In the genomic region with DNA sequence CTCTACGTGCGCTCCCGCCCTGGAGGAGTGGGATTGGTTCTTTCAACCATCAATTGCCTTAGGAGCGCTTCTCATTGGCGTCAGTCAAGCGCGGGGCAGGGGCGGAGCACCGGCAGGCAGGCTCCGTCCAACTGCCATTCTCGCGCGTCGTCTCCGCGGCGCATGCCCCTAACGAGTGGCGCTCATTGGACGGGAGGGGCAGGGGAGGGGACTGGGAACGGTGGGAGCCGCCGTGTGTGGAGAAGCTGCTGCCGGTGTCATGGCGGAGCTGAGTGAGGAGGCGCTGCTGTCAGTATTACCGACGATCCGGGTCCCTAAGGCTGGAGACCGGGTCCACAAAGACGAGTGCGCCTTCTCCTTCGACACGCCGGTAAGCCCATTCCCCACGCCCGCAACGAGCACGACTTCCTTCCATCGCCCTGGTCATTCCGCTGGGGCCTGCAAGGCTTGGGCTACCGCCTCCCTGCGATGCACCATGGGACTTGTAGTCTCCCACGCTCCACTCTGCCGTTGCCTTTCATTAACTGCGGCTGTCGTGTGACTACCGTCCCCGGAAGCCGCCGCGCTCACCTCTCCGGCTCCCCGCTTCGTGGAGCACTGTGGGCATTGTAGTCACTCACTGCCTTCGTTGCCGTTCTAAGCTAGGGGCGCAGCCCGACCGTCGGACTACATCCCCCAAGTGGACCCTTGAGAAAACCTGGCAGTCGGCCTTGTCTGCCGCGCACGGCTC, we compare ENCODE assay signal across 8 cellular contexts. TPM values are rescaled to one million over a fixed set of nuclear protein-coding genes. Genes with fewer than 3 reads are reported as not detected.
A peak's percentile ranks its signal among the peaks of the same experiment; 100 is the strongest.
DNase-seq lines count a peak whose midpoint lies in the region; ATAC-seq and TF ChIP-seq lines count a peak whose summit lies in the region.

A gene with protein sequence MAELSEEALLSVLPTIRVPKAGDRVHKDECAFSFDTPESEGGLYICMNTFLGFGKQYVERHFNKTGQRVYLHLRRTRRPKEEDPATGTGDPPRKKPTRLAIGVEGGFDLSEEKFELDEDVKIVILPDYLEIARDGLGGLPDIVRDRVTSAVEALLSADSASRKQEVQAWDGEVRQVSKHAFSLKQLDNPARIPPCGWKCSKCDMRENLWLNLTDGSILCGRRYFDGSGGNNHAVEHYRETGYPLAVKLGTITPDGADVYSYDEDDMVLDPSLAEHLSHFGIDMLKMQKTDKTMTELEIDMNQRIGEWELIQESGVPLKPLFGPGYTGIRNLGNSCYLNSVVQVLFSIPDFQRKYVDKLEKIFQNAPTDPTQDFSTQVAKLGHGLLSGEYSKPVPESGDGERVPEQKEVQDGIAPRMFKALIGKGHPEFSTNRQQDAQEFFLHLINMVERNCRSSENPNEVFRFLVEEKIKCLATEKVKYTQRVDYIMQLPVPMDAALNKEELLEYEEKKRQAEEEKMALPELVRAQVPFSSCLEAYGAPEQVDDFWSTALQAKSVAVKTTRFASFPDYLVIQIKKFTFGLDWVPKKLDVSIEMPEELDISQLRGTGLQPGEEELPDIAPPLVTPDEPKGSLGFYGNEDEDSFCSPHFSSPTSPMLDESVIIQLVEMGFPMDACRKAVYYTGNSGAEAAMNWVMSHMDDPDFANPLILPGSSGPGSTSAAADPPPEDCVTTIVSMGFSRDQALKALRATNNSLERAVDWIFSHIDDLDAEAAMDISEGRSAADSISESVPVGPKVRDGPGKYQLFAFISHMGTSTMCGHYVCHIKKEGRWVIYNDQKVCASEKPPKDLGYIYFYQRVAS (plus strand): TSS at position 230 of the 730 bp plus-strand sequence. CDS start 30 bp downstream, at position 260.

- peaks cover 6% of the 10 kb centered on the region for H3K27me3 Mint-ChIP-seq in nephron progenitor cell (ENCODE audit: low read depth, poor library complexity)
- H3K27me3 Mint-ChIP-seq in stimulated activated naive CD8-positive, alpha-beta T cell treated with anti-CD3 and anti-CD28 coated beads, Interleukin-15, amount 100 ng/mL, for 72 hours, result no peaks in the 10 kb centered on the region

- peak within 1 kb of the TSS; percentile 82 for H3K9ac ChIP-seq in ES-I3 (ENCODE audit: low read depth, low read length)
- peak within 1 kb of the TSS; percentile 65 for H3K9ac ChIP-seq in MM.1S (ENCODE audit: low read length)

- peak within 1 kb of the TSS; percentile 84 for H2AFZ ChIP-seq in MM.1S (ENCODE audit: low read length)

- H3K4me1 Mint-ChIP-seq in nephron progenitor cell, result peaks cover 52% of the 10 kb centered on the region
- peaks cover 38% of the 10 kb centered on the region for H3K4me1 Mint-ChIP-seq in stimulated activated naive CD8-positive, alpha-beta T cell treated with anti-CD3 and anti-CD28 coated beads, Interleukin-15, amount 100 ng/mL, for 72 hours

- no peaks in the 10 kb centered on the region for H3K9me3 Mint-ChIP-seq in nephron progenitor cell
- H3K9me3 Mint-ChIP-seq in stimulated activated naive CD8-positive, alpha-beta T cell treated with anti-CD3 and anti-CD28 coated beads, Interleukin-15, amount 100 ng/mL, for 72 hours, result no peaks in the 10 kb centered on the region

- peaks cover 44% of the 10 kb centered on the region for H3K36me3 Mint-ChIP-seq in nephron progenitor cell (ENCODE audit: low read depth)

- H3K27me3 ChIP-seq in HAP-1 (ENCODE audit: low read depth), result no peaks in the 10 kb centered on the region
- H3K27me3 ChIP-seq in MM.1S (replicated peaks; ENCODE audit: insufficient read depth, low read length), result no peaks in the 10 kb centered on the region

- H3K4me1 ChIP-seq in ES-I3 (ENCODE audit: insufficient read depth, low read length) (peaks cover 12% of the 10 kb centered on the region), HAP-1 (peaks cover 15% of the 10 kb centered on the region), MM.1S (ENCODE audit: low read length) (peaks cover 28% of the 10 kb centered on the region)

- peak within 1 kb of the TSS; percentile 94 for H3K4me3 Mint-ChIP-seq in nephron progenitor cell
- peak within 1 kb of the TSS; percentile 92 to 97 for H3K4me3 Mint-ChIP-seq in stimulated activated naive CD8-positive, alpha-beta T cell treated with anti-CD3 and anti-CD28 coated beads, Interleukin-15, amount 100 ng/mL, for 72 hours

- in situ Hi-C loops in HAP-1 (cut with MboI; ENCODE audit: low sequenced_read_pairs), result no loop called here

- DNase-seq in HAP-1 (ENCODE audit: low spot score in 2 of 2) (peak; percentile 99), MM.1S (peak; percentile 99), SIG-M5 (lab: John Stamatoyannopoulos, UW) (peak; percentile 98), activated gamma-delta T cell (lab: John Stamatoyannopoulos, UW) (peak; percentile 97), fibroblast of the aortic adventitia (ENCODE audit: low read depth) (peak; percentile 100), nephron progenitor cell (peak; percentile 96)
- peak; percentile 97 to 99 for DNase-seq in stimulated activated naive CD8-positive, alpha-beta T cell treated with anti-CD3 and anti-CD28 coated beads, Interleukin-15, amount 100 ng/mL, for 72 hours

- peaks cover 10% of the 10 kb centered on the region for H3F3A ChIP-seq in MM.1S (ENCODE audit: insufficient read depth, low read length)

- peak; percentile 86 for ATAC-seq in stimulated activated naive CD8-positive, alpha-beta T cell treated with anti-CD3 and anti-CD28 coated beads, Interleukin-15, amount 100 ng/mL, for 72 hours

- peak within 1 kb of the TSS; percentile 97 for H3K4me2 ChIP-seq in MM.1S (ENCODE audit: low read depth, low read length)

- H4K20me1 ChIP-seq in MM.1S (ENCODE audit: insufficient read depth, low read length), result no peaks in the 10 kb centered on the region

- H3K79me2 ChIP-seq in MM.1S (ENCODE audit: low read length), result peaks cover 60% of the 10 kb centered on the region

- H3K36me3 ChIP-seq in ES-I3 (ENCODE audit: insufficient read depth, low read length) (peaks cover 4% of the 10 kb centered on the region; the same call in 1 of the 2 replicates), HAP-1 (replicated peaks) (peaks cover 51% of the 10 kb centered on the region), MM.1S (replicated peaks; ENCODE audit: insufficient read depth, low read length) (no peaks in the 10 kb centered on the region)

- peak within 1 kb of the TSS; percentile 72; the same call in 1 of the 2 replicates for H3K27ac ChIP-seq in MM.1S (ENCODE audit: low read length)

- H3K4me3 ChIP-seq in HAP-1, result peak within 1 kb of the TSS; percentile 80
- peak within 1 kb of the TSS; percentile 87 for H3K4me3 ChIP-seq in MM.1S (ENCODE audit: low read length)
- H3K4me3 ChIP-seq in fibroblast of the aortic adventitia (ENCODE audit: low read depth, low read length), result peak within 1 kb of the TSS; percentile 97

- H3K9me3 ChIP-seq in ES-I3 (ENCODE audit: control insufficient read depth, insufficient read depth, low read length), result no peaks in the 10 kb centered on the region
- no peaks in the 10 kb centered on the region for H3K9me3 ChIP-seq in HAP-1
- H3K9me3 ChIP-seq in MM.1S (replicated peaks; ENCODE audit: insufficient read depth, low read length), result no peaks in the 10 kb centered on the region

- H3K27ac Mint-ChIP-seq in nephron progenitor cell, result peak within 1 kb of the TSS; percentile 99
- H3K27ac Mint-ChIP-seq in stimulated activated naive CD8-positive, alpha-beta T cell treated with anti-CD3 and anti-CD28 coated beads, Interleukin-15, amount 100 ng/mL, for 72 hours, result peak within 1 kb of the TSS; percentile 99

- H3K9me2 ChIP-seq in MM.1S (replicated peaks; ENCODE audit: insufficient read depth, low read length), result no peaks in the 10 kb centered on the region

- no peak for TF ChIP-seq CTCF in MM.1S (IDR thresholded peaks at IDR 0.05; ENCODE audit: low read length)
- no peak for TF ChIP-seq CTCF in fibroblast of the aortic adventitia (IDR thresholded peaks at IDR 0.05; ENCODE audit: insufficient read depth, low read length)
- TF ChIP-seq CTCF in nephron progenitor cell (IDR thresholded peaks at IDR 0.05), result no peak

RNA-seq across cellular contexts. Expression of the gene that starts here (rescaled TPM):
- total RNA-seq in fibroblast of the aortic adventitia (ENCODE audit: low replicate concordance), result 84.0 and 140 TPM in 2 replicates

Comparison
In these comparisons a context has a peak if more than half of its experiments do, and no peak if none do; other contexts are left out.
1. Peak in every context shown above with its lines: DNase-seq, ATAC-seq, H3K4me3 ChIP-seq and H3K27ac ChIP-seq.